ENCODE assay signal across 8 cellular contexts in genomic region chr3:16897254-16897926, GRCh38. TPM values are rescaled to one million over a fixed set of nuclear protein-coding genes. Genes with fewer than 3 reads are reported as not detected.
A peak's percentile ranks its signal among the peaks of the same experiment; 100 is the strongest.
DNase-seq lines count a peak whose midpoint lies in the region; ATAC-seq and TF ChIP-seq lines count a peak whose summit lies in the region.
"Had no signal": no experiment of that assay in that cellular context is flagged by ENCODE, and none has a peak within 500 bp of the region (broad histone marks: within the 10 kb centered on the region; RNA-seq: fewer than 3 reads in every experiment).

No MANE protein-coding gene starts in this region.

- H3K27ac ChIP-seq in KOPT-K1 (ENCODE audit: low read depth, low read length, poor library complexity, severe bottlenecking) (peak overlapping the region; percentile 87), adrenal gland (peak overlapping the region in 1 of 5 donors; percentile 52)

- H3K4me3 ChIP-seq in adrenal gland (peak overlapping the region in 1 of 4 donors; percentile 32), Caco-2 (ENCODE audit: low read depth, low read length) (no peak overlapping the region)
- H3K4me3 ChIP-seq: lung had no signal

- ATAC-seq in GM18499 (IDR thresholded peaks at IDR 0.05; ENCODE audit: insufficient read depth, unreplicated experiment) (peak; percentile 62), GM21526 (IDR thresholded peaks at IDR 0.05; ENCODE audit: low FRiP score, unreplicated experiment) (peak; percentile 79)
- peak; percentile 96 for ATAC-seq in stimulated activated memory B cell treated with anti-CD40 and anti-IgM and Interleukin-4, amounts not matched to agents 10 μg/mL and 1 μg/mL and 100 μg/mL, for 72 hours

- no peaks in the 10 kb centered on the region for H3K9me3 ChIP-seq in KOPT-K1 (ENCODE audit: insufficient read depth, low read length, poor library complexity, severe bottlenecking)
- H3K9me3 ChIP-seq in adrenal gland (replicated peaks in 1 of 3) = no peaks in the 10 kb centered on the region
- H3K9me3 ChIP-seq in Caco-2 = no peaks in the 10 kb centered on the region; the same call in 1 of the 2 replicates

- H3K4me1 ChIP-seq in adrenal gland (replicated peaks in 1 of 2) = peaks cover 14 to 58% of the 10 kb centered on the region in 2 donors
- no peaks in the 10 kb centered on the region for H3K4me1 ChIP-seq in Caco-2

- H3K36me3 Mint-ChIP-seq in stimulated activated memory B cell treated with anti-CD40 and anti-IgM and Interleukin-4, amounts not matched to agents 10 μg/mL and 1 μg/mL and 100 μg/mL, for 72 hours = peaks cover 11% of the 10 kb centered on the region
- no peaks in the 10 kb centered on the region for H3K36me3 Mint-ChIP-seq in Caco-2 (ENCODE audit: insufficient read depth, unreplicated experiment)

- BruUV-seq in Caco-2 (replicated peaks; lab: Mats Ljungman, UMichigan) = no TSS peak

- TF ChIP-seq CTCF in adrenal gland (IDR thresholded peaks at IDR 0.05) (no peak), Caco-2 (IDR thresholded peaks at IDR 0.05; ENCODE audit: insufficient read depth in 1 of 2, low read depth in 1 of 2, low read length in 1 of 2, severe bottlenecking in 1 of 2, unreplicated experiment in 1 of 2) (no peak)

- H3K4me3 Mint-ChIP-seq in stimulated activated memory B cell treated with anti-CD40 and anti-IgM and Interleukin-4, amounts not matched to agents 10 μg/mL and 1 μg/mL and 100 μg/mL, for 72 hours = peak overlapping the region; percentile 74
- H3K4me3 Mint-ChIP-seq in Caco-2 (ENCODE audit: unreplicated experiment) = no peak overlapping the region

- DNase-seq in adrenal gland (peak in 5 of 7 donors; percentile 31 to 65 (median 39)), hypothalamus (lab: John Stamatoyannopoulos, UW) (no peak), Caco-2 (no peak)

- no peaks in the 10 kb centered on the region for H3K27me3 Mint-ChIP-seq in stimulated activated memory B cell treated with anti-CD40 and anti-IgM and Interleukin-4, amounts not matched to agents 10 μg/mL and 1 μg/mL and 100 μg/mL, for 72 hours
- peaks cover 24% of the 10 kb centered on the region for H3K27me3 Mint-ChIP-seq in Caco-2 (ENCODE audit: insufficient read depth, unreplicated experiment)

- H3K36me3 ChIP-seq in KOPT-K1 (ENCODE audit: insufficient read depth, low read length) = no peaks in the 10 kb centered on the region
- no peaks in the 10 kb centered on the region for H3K36me3 ChIP-seq in adrenal gland (replicated peaks in 1 of 2)
- no peaks in the 10 kb centered on the region for H3K36me3 ChIP-seq in Caco-2 (ENCODE audit: control insufficient read depth, insufficient read depth, low read length)

- peak overlapping the region; percentile 99 for H3K27ac Mint-ChIP-seq in stimulated activated memory B cell treated with anti-CD40 and anti-IgM and Interleukin-4, amounts not matched to agents 10 μg/mL and 1 μg/mL and 100 μg/mL, for 72 hours
- H3K27ac Mint-ChIP-seq in Caco-2 (ENCODE audit: unreplicated experiment) = no peak overlapping the region

- POLR2A ChIA-PET in Caco-2 (lab: Charles Lee) = no interaction called here

- H3K27me3 ChIP-seq in adrenal gland = no peaks in the 10 kb centered on the region
- H3K27me3 ChIP-seq in Caco-2 (replicated peaks; ENCODE audit: control insufficient read depth, insufficient read depth, low read length) = no peaks in the 10 kb centered on the region; the same call in 1 of the 2 replicates

- peaks cover 78% of the 10 kb centered on the region for H3K4me1 Mint-ChIP-seq in stimulated activated memory B cell treated with anti-CD40 and anti-IgM and Interleukin-4, amounts not matched to agents 10 μg/mL and 1 μg/mL and 100 μg/mL, for 72 hours
- no peaks in the 10 kb centered on the region for H3K4me1 Mint-ChIP-seq in Caco-2 (ENCODE audit: low read depth, unreplicated experiment)

- TF ChIP-seq POLR2A in adrenal gland (IDR thresholded peaks at IDR 0.05) = no peak

- CTCF ChIA-PET in Caco-2 (lab: Charles Lee) = no interaction called here

- intact Hi-C loops in adrenal gland (cut with DNase I) (no loop called here), Caco-2 (cut with micrococcal nuclease; ENCODE audit: unreplicated experiment) (no loop called here)

- H3K9me3 Mint-ChIP-seq in stimulated activated memory B cell treated with anti-CD40 and anti-IgM and Interleukin-4, amounts not matched to agents 10 μg/mL and 1 μg/mL and 100 μg/mL, for 72 hours = no peaks in the 10 kb centered on the region
- no peaks in the 10 kb centered on the region for H3K9me3 Mint-ChIP-seq in Caco-2 (ENCODE audit: unreplicated experiment)

- 22 to 26% (median 24%) methylated on average over 11 of the region's 11 CpGs for WGBS in adrenal gland, 4 donors

RNA-seq across cellular contexts. Expression of gene PLCL2, which starts 12.6 kb away (rescaled TPM):
- total RNA-seq in adrenal gland (10 to 100 TPM; 10.9 to 39.6 (median 32.1) TPM), Caco-2 (2022) (0.07 TPM in 1 of 2 replicates, not detected in the other)
- polyA plus RNA-seq in adrenal gland = 10 to 100 TPM in 1 of 3 donors, 1 to 10 TPM in 2; 4.5 to 25.9 (median 7.1) TPM

Comparison
In these comparisons a context has a peak if more than half of its experiments do, and no peak if none do; other contexts are left out.
1. DNase-seq: peak in adrenal gland (5 of 7); none in hypothalamus (0 of 51) and Caco-2 (0 of 2).
2. RNA of gene PLCL2, which starts 12.6 kb away (total RNA-seq): 10.9 to 39.6 TPM in adrenal gland; 0.07 TPM in Caco-2; every median in the first group is over 10 times any median in the second.
3. Peak in every context shown above with its lines, with median percentiles within 50 percentile points of each other: ATAC-seq.